In genomic region chr3:170657312-170657711, GRCh38 we compare ENCODE assay signal across 21 cellular contexts.
"Had no signal": no experiment of that assay in that cellular context is flagged by ENCODE, and none has a peak within 500 bp of the region (broad histone marks: within the 10 kb centered on the region; RNA-seq: fewer than 3 reads in every experiment).

No MANE protein-coding gene starts in this region.

- ATAC-seq: effector memory CD8-positive, alpha-beta T cell; foreskin keratinocyte; gastroesophageal sphincter; heart left ventricle; left colon; lower lobe of right lung; mucosa of descending colon had no signal

- H3K4me1 ChIP-seq: colonic mucosa, esophagus muscularis mucosa, foreskin keratinocyte, gastroesophageal sphincter, heart left ventricle, left ventricle myocardium inferior, lower lobe of right lung had no signal

- H3K27ac ChIP-seq: colonic mucosa, esophagus muscularis mucosa, foreskin keratinocyte, gastroesophageal sphincter, heart left ventricle, hepatocyte, left ventricle myocardium inferior, lower lobe of right lung had no signal

- DNase-seq: colonic mucosa; cortex of kidney; effector CD8-positive, alpha-beta T cell; effector memory CD8-positive, alpha-beta T cell; endodermal cell; foreskin keratinocyte; heart left ventricle; hypothalamus; immature natural killer cell; islet precursor cell; kidney; kidney glomerular epithelial cell; left colon; left ventricle myocardium inferior; lower lobe of right lung; mesenchymal stem cell; mucosa of descending colon; naive B cell had no signal

- H2AFZ ChIP-seq: hepatocyte had no signal

- H3K9me3 ChIP-seq: colonic mucosa, esophagus muscularis mucosa, gastroesophageal sphincter, heart left ventricle, left ventricle myocardium inferior, lower lobe of right lung, mucosa of descending colon had no signal

- H3K4me3 ChIP-seq: colonic mucosa, esophagus muscularis mucosa, gastroesophageal sphincter, heart left ventricle, hepatocyte, left ventricle myocardium inferior, lower lobe of right lung, mucosa of descending colon had no signal

- H3K27me3 ChIP-seq: colonic mucosa, foreskin keratinocyte, heart left ventricle, hepatocyte had no signal

- H3K4me2 ChIP-seq: hepatocyte had no signal

- H3K79me2 ChIP-seq: hepatocyte had no signal

- H3K36me3 ChIP-seq: colonic mucosa, esophagus muscularis mucosa, gastroesophageal sphincter, heart left ventricle, left ventricle myocardium inferior, lower lobe of right lung had no signal
